Comparison of ENCODE assay signal across 8 cellular contexts in genomic region chr6:32175711-32176475, GRCh38. TPM values are rescaled to one million over a fixed set of nuclear protein-coding genes. Genes with fewer than 3 reads are reported as not detected.
A peak's percentile ranks its signal among the peaks of the same experiment; 100 is the strongest.
DNase-seq lines count a peak whose midpoint lies in the region; ATAC-seq and TF ChIP-seq lines count a peak whose summit lies in the region.

AGPAT1 (minus strand) TSS chr6:32176084; CDS start chr6:32171496, 4,588 bp downstream.

- H3K4me3 ChIP-seq in GM23338: peak within 1 kb of the TSS; percentile 79
- H3K4me3 ChIP-seq in SJCRH30: peak within 1 kb of the TSS; percentile 62

- H3K4me2 ChIP-seq in GM23338: peak within 1 kb of the TSS; percentile 85

- no peaks in the 10 kb centered on the region for H3K9me2 ChIP-seq in GM23338 (ENCODE audit: insufficient read depth)

- peak within 1 kb of the TSS; percentile 91 for H3K27ac Mint-ChIP-seq in GM23338
- peak within 1 kb of the TSS; percentile 90 for H3K27ac Mint-ChIP-seq in nephron progenitor cell

- H3K36me3 ChIP-seq in GM23338 (ENCODE audit: insufficient read depth): peaks cover 2% of the 10 kb centered on the region; the same call in 1 of the 2 replicates
- H3K36me3 ChIP-seq in SJCRH30: 0 out of 2 replicates have a peak, but pooled peaks cover 2% of the 10 kb centered on the region

- no peaks in the 10 kb centered on the region for H3K9me3 Mint-ChIP-seq in GM23338
- no peaks in the 10 kb centered on the region for H3K9me3 Mint-ChIP-seq in nephron progenitor cell

- peak; percentile 90 for DNase-seq in DMS 273 treated with DMSO at 0.1 percent for 48 hours (lab: John Stamatoyannopoulos, UW)
- DNase-seq in GM23338 (ENCODE audit: low spot score): peak; percentile 98
- DNase-seq in MV-4-11 (lab: John Stamatoyannopoulos, UW): peak; percentile 92
- peak; percentile 96 to 97 for DNase-seq in SJCRH30
- peak; percentile 97 for DNase-seq in activated gamma-delta T cell treated with Interleukin-2 at 50 U/mL for 16 hours
- DNase-seq in fibroblast of the conjunctiva (ENCODE audit: low read depth): peak; percentile 95
- DNase-seq in nephron progenitor cell: peak; percentile 99
- peak; percentile 98 for DNase-seq in stimulated activated naive CD8-positive, alpha-beta T cell treated with anti-CD3 and anti-CD28 coated beads, Interleukin-15, Interleukin-2, amounts not matched to agents 100 U/mL and 50 U/mL, for 24 hours

- peaks cover 19% of the 10 kb centered on the region for H3K27me3 Mint-ChIP-seq in GM23338 (ENCODE audit: insufficient read depth, low read depth, poor library complexity)
- H3K27me3 Mint-ChIP-seq in nephron progenitor cell (ENCODE audit: low read depth, poor library complexity): no peaks in the 10 kb centered on the region

- no peaks in the 10 kb centered on the region for H3K27me3 ChIP-seq in GM23338 (ENCODE audit: insufficient read depth)
- no peaks in the 10 kb centered on the region for H3K27me3 ChIP-seq in SJCRH30

- H3K36me3 Mint-ChIP-seq in GM23338 (ENCODE audit: low read depth): peaks cover 31% of the 10 kb centered on the region
- H3K36me3 Mint-ChIP-seq in nephron progenitor cell (ENCODE audit: low read depth): peaks cover 23% of the 10 kb centered on the region

- H3K9me3 ChIP-seq in SJCRH30 (replicated peaks): no peaks in the 10 kb centered on the region

- H3K27ac ChIP-seq in GM23338 (ENCODE audit: low read depth) (peak within 1 kb of the TSS; percentile 93), SJCRH30 (peak within 1 kb of the TSS; percentile 80)

- H3K4me3 Mint-ChIP-seq in GM23338 (peak within 1 kb of the TSS; percentile 79), nephron progenitor cell (peak within 1 kb of the TSS; percentile 93)

- peaks cover 22% of the 10 kb centered on the region for H3K4me1 ChIP-seq in GM23338 (ENCODE audit: insufficient read depth)
- peaks cover 5% of the 10 kb centered on the region; the same call in 1 of the 2 replicates for H3K4me1 ChIP-seq in SJCRH30

- H3K4me1 Mint-ChIP-seq in GM23338 (peaks cover 43% of the 10 kb centered on the region), nephron progenitor cell (peaks cover 72% of the 10 kb centered on the region)

- H3K79me2 ChIP-seq in GM23338 (replicated peaks; ENCODE audit: insufficient read depth): peaks cover 54% of the 10 kb centered on the region

- peak; percentile 66 for ATAC-seq in GM23338
- ATAC-seq in stimulated activated naive CD8-positive, alpha-beta T cell treated with anti-CD3 and anti-CD28 coated beads, Interleukin-15, Interleukin-2, amounts not matched to agents 100 U/mL and 50 U/mL, for 24 hours: peak; percentile 66

- 0 out of 2 replicates have a peak, but pooled peaks cover 7% of the 10 kb centered on the region for H3F3A ChIP-seq in GM23338 (replicated peaks; ENCODE audit: low read depth)

- no peak for TF ChIP-seq CTCF in GM23338 (conservative IDR thresholded peaks at IDR 0.05; ENCODE audit: low read depth in 2 of 2)
- no peak for TF ChIP-seq CTCF in nephron progenitor cell (IDR thresholded peaks at IDR 0.05)

- H4K20me1 ChIP-seq in GM23338 (replicated peaks; ENCODE audit: insufficient read depth): peaks cover 10% of the 10 kb centered on the region; the same call in 1 of the 2 replicates

- no peak within 1 kb of the TSS for H2AFZ ChIP-seq in GM23338

TF ChIP-seq in GM23338, 12 proteins besides CTCF, POLR2A, EP300 and RAD21:
- no peak for TF ChIP-seq NANOG (IDR thresholded peaks at IDR 0.05; ENCODE audit: borderline replicate concordance)
- TF ChIP-seq POLR2AphosphoS5 (IDR thresholded peaks at IDR 0.05; ENCODE audit: low read depth): peak; percentile 75
- peak; percentile 48; the same call in 1 of the 2 replicates for TF ChIP-seq CREB1 (CRISPR knock-in tag; IDR thresholded peaks at IDR 0.05; ENCODE audit: low read depth)

RNA-seq across cellular contexts. Expression of gene AGPAT1, which starts in this region (rescaled TPM):
- 58.8 and 82.1 TPM in 2 replicates for total RNA-seq in GM23338 (2014; rRNA removed; shearing (Covaris generic))
- polyA plus RNA-seq in GM23338 (2016; fragmentation: Nextera tagmentation; extraction: Ambion mirVana): 39.5 and 39.8 TPM in 2 replicates
- 66.1 and 70.3 TPM in 2 replicates for total RNA-seq in SJCRH30 (2014; rRNA removed; shearing (Covaris generic))

Comparison
In these comparisons a context has a peak if more than half of its experiments do, and no peak if none do; other contexts are left out.
1. Peak in every context shown above with its lines: DNase-seq, ATAC-seq, H3K4me3 ChIP-seq and H3K27ac ChIP-seq.